Comparison of ENCODE assay signal across 8 cellular contexts in genomic region chr7:121369462-121369861, GRCh38. TPM values are rescaled to one million over a fixed set of nuclear protein-coding genes. Genes with fewer than 3 reads are reported as not detected.
DNase-seq lines count a peak whose midpoint lies in the region; ATAC-seq lines count a peak whose summit lies in the region.

No MANE protein-coding gene starts in this region.

- POLR2A ChIA-PET in activated CD4-positive, alpha-beta memory T cell treated with anti-CD3 and anti-CD28 coated beads for 36 hours (lab: Charles Lee), result no interaction called here

- no peak overlapping the region for H3K4me3 ChIP-seq in muscle layer of colon (ENCODE audit: low read depth in 1 of 2, low read length in 2 of 2)

- no peaks in the 10 kb centered on the region for H3K9me3 ChIP-seq in muscle layer of colon (ENCODE audit: low read length)

- H3K36me3 ChIP-seq in muscle layer of colon (ENCODE audit: insufficient read depth, low read length), result peaks cover 4% of the 10 kb centered on the region

- no peaks in the 10 kb centered on the region for H3K4me1 ChIP-seq in muscle layer of colon (ENCODE audit: insufficient read depth, low read length)

- DNase-seq in activated CD4-positive, alpha-beta memory T cell treated with anti-CD3 and anti-CD28 coated beads for 36 hours, result no peak
- DNase-seq in NCI-H2171 (lab: John Stamatoyannopoulos, UW) (no peak), NK-92 (lab: John Stamatoyannopoulos, UW; ENCODE audit: unreplicated experiment) (no peak), cortex of kidney (lab: John Stamatoyannopoulos, UW) (no peak), posterior cingulate gyrus (no peak)

- intact Hi-C loops in activated CD4-positive, alpha-beta memory T cell treated with anti-CD3 and anti-CD28 coated beads for 36 hours (cut with micrococcal nuclease), result loop anchor here (5.0 kb wide), 1 partner anchor 128 kb away; no protein-coding TSS in a partner anchor
- intact Hi-C loops in posterior cingulate gyrus (cut with DNase I), result no loop called here

- CTCF ChIA-PET in activated CD4-positive, alpha-beta memory T cell treated with anti-CD3 and anti-CD28 coated beads for 36 hours (lab: Charles Lee), result interaction anchor here (1.0 to 4.8 kb wide), 6 partner anchors 9 to 625 kb away, joined by 3 to 102 read pairs (median 6); partner anchors contain the start of gene FAM3C

- no peak overlapping the region for H3K4me3 Mint-ChIP-seq in activated CD4-positive, alpha-beta memory T cell treated with anti-CD3 and anti-CD28 coated beads for 36 hours

- H3K27ac ChIP-seq in muscle layer of colon (ENCODE audit: low read depth, low read length), result no peak overlapping the region

- H3K9me3 Mint-ChIP-seq in activated CD4-positive, alpha-beta memory T cell treated with anti-CD3 and anti-CD28 coated beads for 36 hours, result no peaks in the 10 kb centered on the region

- no peaks in the 10 kb centered on the region for H3K27me3 ChIP-seq in muscle layer of colon (ENCODE audit: control insufficient read depth in 1 of 2, insufficient read depth in 2 of 2, low read length in 2 of 2)

- ATAC-seq in GM18867 (IDR thresholded peaks at IDR 0.05; ENCODE audit: unreplicated experiment) (peak; percentile 37), HG02798 (IDR thresholded peaks at IDR 0.05; ENCODE audit: poor library complexity, unreplicated experiment) (peak; percentile 56)

- H3K36me3 Mint-ChIP-seq in activated CD4-positive, alpha-beta memory T cell treated with anti-CD3 and anti-CD28 coated beads for 36 hours, result peaks cover 10% of the 10 kb centered on the region

- H3K4me1 Mint-ChIP-seq in activated CD4-positive, alpha-beta memory T cell treated with anti-CD3 and anti-CD28 coated beads for 36 hours (ENCODE audit: low read depth), result peaks cover 17% of the 10 kb centered on the region

- H3K9ac ChIP-seq in muscle layer of colon (ENCODE audit: low read length), result peak overlapping the region; percentile 1

- peak overlapping the region; percentile 9 for H3K27ac Mint-ChIP-seq in activated CD4-positive, alpha-beta memory T cell treated with anti-CD3 and anti-CD28 coated beads for 36 hours

- H3K27me3 Mint-ChIP-seq in activated CD4-positive, alpha-beta memory T cell treated with anti-CD3 and anti-CD28 coated beads for 36 hours, result no peaks in the 10 kb centered on the region

RNA-seq across cellular contexts. Expression of gene FAM3C, which starts 26.6 kb away (rescaled TPM):
- 10 to 100 TPM; 17.2 to 18.3 TPM for total RNA-seq in activated CD4-positive, alpha-beta memory T cell treated with anti-CD3 and anti-CD28 coated beads for 36 hours

RNA-seq across cellular contexts. Expression of gene WNT16, which starts 40.7 kb away (rescaled TPM):
- not detected for total RNA-seq in activated CD4-positive, alpha-beta memory T cell treated with anti-CD3 and anti-CD28 coated beads for 36 hours
